22 cellular contexts compared by ENCODE assay signal in genomic region chr4:136009258-136009832, GRCh38.
"Had no signal": no experiment of that assay in that cellular context is flagged by ENCODE, and none has a peak within 500 bp of the region (broad histone marks: within the 10 kb centered on the region; RNA-seq: fewer than 3 reads in every experiment).

No MANE protein-coding gene starts in this region.

- H3K9me3 ChIP-seq: psoas muscle had no signal

- H3K27ac Mint-ChIP-seq: activated naive CD4-positive, alpha-beta T cell treated with anti-CD3 and anti-CD28 coated beads, Interleukin-2, amount 50 U/mL, for 72 hours; activated T-cell treated with anti-CD3 and anti-CD28 coated beads, Interleukin-2, amount 50 U/mL, for 72 hours; natural killer cell; neural progenitor cell had no signal

- H3K4me1 Mint-ChIP-seq: natural killer cell, neural progenitor cell had no signal

- H3K9ac ChIP-seq: neural progenitor cell, parathyroid adenoma had no signal

- H3K4me1 ChIP-seq: parathyroid adenoma, psoas muscle, spleen, tibial nerve had no signal

- H3K4me3 Mint-ChIP-seq: activated T-cell treated with anti-CD3 and anti-CD28 coated beads, Interleukin-2, amount 50 U/mL, for 72 hours; natural killer cell; neural progenitor cell had no signal

- H3K27ac ChIP-seq: neural progenitor cell, parathyroid adenoma, psoas muscle, spleen, tibial nerve had no signal

- H3K36me3 Mint-ChIP-seq: activated naive CD4-positive, alpha-beta T cell treated with anti-CD3 and anti-CD28 coated beads, Interleukin-2, amount 50 U/mL, for 72 hours; natural killer cell; neural progenitor cell had no signal

- H3K4me2 ChIP-seq: neural progenitor cell had no signal

- H3K4me3 ChIP-seq: neural progenitor cell, psoas muscle, spleen, tibial nerve had no signal

- H3K27me3 ChIP-seq: neural progenitor cell, spleen, tibial nerve had no signal

- H3K9me3 Mint-ChIP-seq: activated T-cell treated with anti-CD3 and anti-CD28 coated beads, Interleukin-2, amount 50 U/mL, for 72 hours; neural progenitor cell had no signal

- ATAC-seq: activated naive CD4-positive, alpha-beta T cell treated with anti-CD3 and anti-CD28 coated beads, Interleukin-2, amount 50 U/mL, for 72 hours; activated T-cell treated with anti-CD3 and anti-CD28 coated beads, Interleukin-2, amount 50 U/mL, for 72 hours; esophagus mucosa; psoas muscle; right cardiac atrium had no signal

- H3K79me2 ChIP-seq: parathyroid adenoma had no signal

- DNase-seq: activated CD4-positive, alpha-beta T cell treated with anti-CD3 and anti-CD28 coated beads for 4 hours; activated CD4-positive, alpha-beta T cell treated with anti-CD3 and anti-CD28 coated beads, Interleukin-2, amount 50 U/mL, for 4 hours; activated naive CD4-positive, alpha-beta T cell; activated T-cell treated with anti-CD3 and anti-CD28 coated beads for 4 hours; activated T-cell treated with anti-CD3 and anti-CD28 coated beads, Interleukin-2, amount 50 U/mL, for 72 hours; anterior cingulate cortex; caudate nucleus; cortex of kidney; foreskin fibroblast; kidney; natural killer cell; occipital lobe; psoas muscle; right cardiac atrium; spleen; stimulated activated naive CD4-positive, alpha-beta T cell treated with Interleukin-2 at 50 U/mL for 16 hours; T-helper 1 cell had no signal

- H2AFZ ChIP-seq: neural progenitor cell, parathyroid adenoma had no signal

- H3K36me3 ChIP-seq: neural progenitor cell, spleen, tibial nerve had no signal
